ENCODE assay signal across 1 cellular context in genomic region chr12:104986022-104986941, GRCh38.
TF ChIP-seq lines count a peak whose summit lies in the region.

TSS of gene NOPCHAP1 (plus strand) at chr12:104986316. CDS start at chr12:104986353, 37 bp downstream.

TF ChIP-seq in HepG2, 621 proteins besides CTCF, POLR2A, EP300 and RAD21 (continued from another document and continues in another):
- no peak for TF ChIP-seq CSRNP2 (CRISPR knock-in tag; conservative IDR thresholded peaks at IDR 0.05; ENCODE audit: low read depth)
- TF ChIP-seq PAF1 (CRISPR knock-in tag; IDR thresholded peaks at IDR 0.05): no peak
- no peak for TF ChIP-seq ATF4 (CRISPR knock-in tag; IDR thresholded peaks at IDR 0.05)
- TF ChIP-seq ASH2L (IDR thresholded peaks at IDR 0.05; ENCODE audit: insufficient read length, low read depth, low read length): peak; percentile 65
- TF ChIP-seq ZNF30 (CRISPR knock-in tag; IDR thresholded peaks at IDR 0.05): no peak
- TF ChIP-seq ZSCAN5A (CRISPR knock-in tag; IDR thresholded peaks at IDR 0.05; ENCODE audit: borderline replicate concordance): 0 out of 2 replicates have a peak, but pooled peaks have one; percentile 34
- no peak for TF ChIP-seq ZBTB20 (CRISPR knock-in tag; IDR thresholded peaks at IDR 0.05; ENCODE audit: borderline replicate concordance, low read depth)
- no peak; the same call in 1 of the 2 replicates for TF ChIP-seq CBX5 (CRISPR knock-in tag; IDR thresholded peaks at IDR 0.05; ENCODE audit: borderline replicate concordance)
- TF ChIP-seq PRDM10 (CRISPR knock-in tag; IDR thresholded peaks at IDR 0.05; ENCODE audit: low read depth): no peak
- TF ChIP-seq ZNF207 (IDR thresholded peaks at IDR 0.05; ENCODE audit: borderline replicate concordance): no peak
- TF ChIP-seq MYPOP (CRISPR knock-in tag; IDR thresholded peaks at IDR 0.05): no peak
- TF ChIP-seq IRF2 (CRISPR knock-in tag; IDR thresholded peaks at IDR 0.05): peak; percentile 47; the same call in 1 of the 2 replicates
- no peak for TF ChIP-seq ZNF691 (CRISPR knock-in tag; IDR thresholded peaks at IDR 0.05; ENCODE audit: borderline replicate concordance, low read depth)
- TF ChIP-seq U2AF2 (IDR thresholded peaks at IDR 0.05; ENCODE audit: low read depth, low read length): no peak
- TF ChIP-seq SKIL (CRISPR knock-in tag; IDR thresholded peaks at IDR 0.05; ENCODE audit: borderline replicate concordance): no peak
- no peak for TF ChIP-seq ELK4 (CRISPR knock-in tag; IDR thresholded peaks at IDR 0.05; ENCODE audit: borderline replicate concordance)
- no peak for TF ChIP-seq ZNF562 (CRISPR knock-in tag; IDR thresholded peaks at IDR 0.05; ENCODE audit: borderline replicate concordance)
- 0 out of 2 replicates have a peak, but pooled peaks have one; percentile 27 for TF ChIP-seq HNF1B (CRISPR knock-in tag; IDR thresholded peaks at IDR 0.05)
- TF ChIP-seq ZFP41 (CRISPR knock-in tag; IDR thresholded peaks at IDR 0.05; ENCODE audit: borderline replicate concordance): no peak
- TF ChIP-seq MZF1 (CRISPR knock-in tag; IDR thresholded peaks at IDR 0.05; ENCODE audit: borderline replicate concordance): no peak
- 0 out of 2 replicates have a peak, but pooled peaks have one; percentile 66 for TF ChIP-seq ZNF33B (CRISPR knock-in tag; IDR thresholded peaks at IDR 0.05)
- no peak for TF ChIP-seq ISX (CRISPR knock-in tag; conservative IDR thresholded peaks at IDR 0.05)
- no peak for TF ChIP-seq ZNF672 (CRISPR knock-in tag; IDR thresholded peaks at IDR 0.05)
- TF ChIP-seq ZNF749 (CRISPR knock-in tag; IDR thresholded peaks at IDR 0.05; ENCODE audit: borderline replicate concordance): no peak
- TF ChIP-seq SOX5 (CRISPR knock-in tag; IDR thresholded peaks at IDR 0.05; ENCODE audit: borderline replicate concordance): no peak
- TF ChIP-seq ZC3H13 (CRISPR knock-in tag; IDR thresholded peaks at IDR 0.05): no peak
- TF ChIP-seq PRDM15 (CRISPR knock-in tag; IDR thresholded peaks at IDR 0.05): no peak
- TF ChIP-seq ZNF124 (CRISPR knock-in tag; IDR thresholded peaks at IDR 0.05): 0 out of 2 replicates have a peak, but pooled peaks have one; percentile 33
- peak; percentile 32; the same call in 1 of the 2 replicates for TF ChIP-seq KLF11 (CRISPR knock-in tag; IDR thresholded peaks at IDR 0.05)
- TF ChIP-seq CENPT (CRISPR knock-in tag; IDR thresholded peaks at IDR 0.05; ENCODE audit: low read depth): no peak
- TF ChIP-seq ZBTB7B (CRISPR knock-in tag; IDR thresholded peaks at IDR 0.05): peak; percentile 49; the same call in 1 of the 2 replicates
- peak; percentile 89 for TF ChIP-seq ARID4A (CRISPR knock-in tag; IDR thresholded peaks at IDR 0.05; ENCODE audit: borderline replicate concordance)
